16 cellular contexts compared by ENCODE assay signal in the genomic region with DNA sequence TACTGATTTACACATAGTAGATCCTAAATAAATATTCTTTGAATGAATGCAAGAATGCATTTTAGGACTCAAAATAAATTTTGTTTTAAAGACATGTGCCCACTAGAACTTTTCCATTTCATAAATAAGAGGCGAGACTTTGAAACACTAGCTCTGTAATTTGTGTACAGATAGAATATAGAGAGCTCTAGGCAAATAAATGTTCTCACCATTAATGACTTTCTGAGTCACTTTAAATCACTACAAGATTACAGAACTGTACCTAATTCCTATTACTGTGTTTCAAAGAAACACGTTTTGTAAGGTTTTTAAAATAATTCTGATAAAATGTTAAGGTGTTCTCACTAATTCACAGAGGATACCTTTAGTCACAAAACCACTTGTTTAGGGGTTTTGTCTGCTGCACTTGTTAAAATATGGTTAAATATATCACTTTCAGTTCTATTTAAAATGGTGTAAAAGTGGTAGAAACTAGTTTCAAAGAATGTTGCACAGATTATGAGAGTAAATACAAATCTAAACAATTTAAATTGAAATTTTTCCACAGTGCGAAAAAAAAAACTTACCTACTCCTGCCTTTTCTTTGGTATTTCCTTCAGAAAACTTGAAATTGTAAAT.
DNase-seq lines count a peak whose midpoint lies in the region; ATAC-seq, FAIRE-seq and TF ChIP-seq lines count a peak whose summit lies in the region.
"Had no signal": no experiment of that assay in that cellular context is flagged by ENCODE, and none has a peak within 500 bp of the region (broad histone marks: within the 10 kb centered on the region; RNA-seq: fewer than 3 reads in every experiment).

No MANE protein-coding gene starts in this region.

- DNase-seq in NCI-H2081 treated with DMSO at 0.1 percent for 48 hours (lab: John Stamatoyannopoulos, UW) = no peak
- no peak for DNase-seq in erythroblast (lab: John Stamatoyannopoulos, UW)
- DNase-seq in stimulated activated CD4-positive, alpha-beta T cell treated with anti-CD3 and anti-CD28 coated beads, Interleukin-4, amount 100 ng/mL, for 1 hour = no peak
- DNase-seq in activated naive CD4-positive, alpha-beta T cell treated with anti-CD3 and anti-CD28 coated beads for 36 hours = no peak
- DNase-seq: activated CD4-positive, alpha-beta T cell treated with anti-CD3 and anti-CD28 coated beads for 4 hours; effector memory CD4-positive, alpha-beta T cell; glutamatergic neuron; Kasumi-1; left colon; stimulated activated CD4-positive, alpha-beta T cell treated with anti-CD3 and anti-CD28 coated beads, Interleukin-2, amount 100 ng/mL, for 24 hours; stimulated activated naive CD4-positive, alpha-beta T cell had no signal

- H3K4me3 Mint-ChIP-seq in activated naive CD4-positive, alpha-beta T cell treated with anti-CD3 and anti-CD28 coated beads for 36 hours = no peak overlapping the region
- H3K4me3 Mint-ChIP-seq: activated T-helper 1 cell treated with anti-CD3 and anti-CD28 coated beads, Interleukin-12 subunit alpha, Interleukin-12 subunit beta, Interleukin-2, Interleukin-4 antibody, amounts not matched to agents 30 ng/mL and 10 ng/mL and 1 ng/mL, durations not matched to agents 14 hours and 24 hours and 36 hours had no signal

- ATAC-seq in GM19023 (IDR thresholded peaks at IDR 0.05; ENCODE audit: unreplicated experiment) = peak; percentile 62
- ATAC-seq in GM21619 (IDR thresholded peaks at IDR 0.05; ENCODE audit: unreplicated experiment) = peak; percentile 88
- ATAC-seq in HG03103 (IDR thresholded peaks at IDR 0.05; ENCODE audit: low read depth, unreplicated experiment) = peak; percentile 60
- ATAC-seq: left colon had no signal

- H3K27me3 Mint-ChIP-seq in activated naive CD4-positive, alpha-beta T cell treated with anti-CD3 and anti-CD28 coated beads for 36 hours (ENCODE audit: low read depth) = no peaks in the 10 kb centered on the region

- TF ChIP-seq POLR2A in erythroblast (IDR thresholded peaks at IDR 0.05; ENCODE audit: low read length) = no peak

- intact Hi-C loops in activated naive CD4-positive, alpha-beta T cell treated with anti-CD3 and anti-CD28 coated beads for 36 hours (cut with micrococcal nuclease) = no loop called here

- H3K27ac Mint-ChIP-seq in activated naive CD4-positive, alpha-beta T cell treated with anti-CD3 and anti-CD28 coated beads for 36 hours = no peak overlapping the region
- H3K27ac Mint-ChIP-seq: activated T-helper 1 cell treated with anti-CD3 and anti-CD28 coated beads, Interleukin-12 subunit alpha, Interleukin-12 subunit beta, Interleukin-2, Interleukin-4 antibody, amounts not matched to agents 30 ng/mL and 10 ng/mL and 1 ng/mL, durations not matched to agents 14 hours and 24 hours and 36 hours had no signal

- peaks cover 9% of the 10 kb centered on the region for H3K36me3 Mint-ChIP-seq in activated naive CD4-positive, alpha-beta T cell treated with anti-CD3 and anti-CD28 coated beads for 36 hours (ENCODE audit: low read depth)

- peaks cover 14% of the 10 kb centered on the region for H3K9me3 Mint-ChIP-seq in activated naive CD4-positive, alpha-beta T cell treated with anti-CD3 and anti-CD28 coated beads for 36 hours
- H3K9me3 Mint-ChIP-seq: activated T-helper 1 cell treated with anti-CD3 and anti-CD28 coated beads, Interleukin-12 subunit alpha, Interleukin-12 subunit beta, Interleukin-2, Interleukin-4 antibody, amounts not matched to agents 30 ng/mL and 10 ng/mL and 1 ng/mL, durations not matched to agents 14 hours and 24 hours and 36 hours had no signal

- peak; percentile 18 for FAIRE-seq in colon (lab: Jason Lieb, UNC)

- CTCF ChIA-PET in activated naive CD4-positive, alpha-beta T cell treated with anti-CD3 and anti-CD28 coated beads for 36 hours (lab: Charles Lee) = no interaction called here

- H3K4me1 Mint-ChIP-seq in activated naive CD4-positive, alpha-beta T cell treated with anti-CD3 and anti-CD28 coated beads for 36 hours (ENCODE audit: low read depth) = no peaks in the 10 kb centered on the region
